Comparison of ENCODE assay signal across 8 cellular contexts in the genomic region with DNA sequence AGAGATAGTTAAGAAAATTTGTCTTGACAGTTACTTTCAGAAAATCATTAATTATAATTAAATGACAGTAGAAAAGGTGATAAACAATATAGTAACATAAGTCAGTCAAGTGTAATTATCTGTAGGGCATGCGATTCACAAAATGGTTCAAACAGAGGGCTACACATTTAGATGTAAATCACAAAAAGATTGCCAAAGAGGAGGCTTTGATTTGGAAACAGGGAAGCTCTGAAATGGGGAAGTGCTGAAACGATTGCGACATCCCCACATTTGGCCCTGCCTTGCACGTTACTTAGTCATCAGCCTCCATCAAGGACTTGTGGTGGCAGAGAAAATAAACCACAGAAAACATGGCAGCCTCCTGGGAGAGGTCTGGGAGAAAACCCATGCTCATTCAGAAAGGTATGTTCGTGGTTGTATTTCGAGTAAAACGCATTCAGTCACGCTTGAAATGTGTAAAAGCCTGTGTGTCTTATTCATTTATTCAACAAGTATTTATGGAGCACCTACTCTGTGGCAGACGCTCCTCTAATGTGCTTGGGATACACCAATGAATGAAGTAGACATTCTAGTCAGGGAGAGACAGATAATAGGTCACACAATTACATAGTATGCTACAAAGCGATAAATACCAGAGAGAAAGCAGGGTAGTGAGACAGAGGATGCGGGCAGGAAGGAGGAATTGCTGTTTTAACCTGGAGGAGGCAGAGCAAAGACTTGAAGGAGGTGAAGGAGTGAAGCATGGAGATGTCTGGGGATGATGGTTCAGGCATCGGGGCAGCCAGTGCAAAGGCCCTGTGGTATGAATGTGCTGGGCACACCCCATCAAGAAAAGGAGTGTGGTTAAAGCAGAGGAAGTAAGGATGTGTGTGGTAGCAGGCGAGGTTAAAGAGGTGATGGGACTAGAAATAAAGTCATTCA. TPM values are rescaled to one million over a fixed set of nuclear protein-coding genes. Genes with fewer than 3 reads are reported as not detected.
DNase-seq lines count a peak whose midpoint lies in the region; ATAC-seq and TF ChIP-seq lines count a peak whose summit lies in the region.

No MANE protein-coding gene starts in this region.

- H3K9me3 ChIP-seq in lung (ENCODE audit: control insufficient read depth in 2 of 2, insufficient read depth in 1 of 2, low read length in 1 of 2) = peaks cover 0 to 2% of the 10 kb centered on the region in 2 donors

- no peak overlapping the region for H3K4me3 ChIP-seq in lung

- peak; percentile 13 for DNase-seq in NCI-H774 (lab: John Stamatoyannopoulos, UW)
- DNase-seq in brain pericyte (ENCODE audit: low read depth, low spot score) = peak; percentile 17
- peak; percentile 90 for DNase-seq in lung (ENCODE audit: low spot score)
- DNase-seq in D341Med (ENCODE audit: low spot score) = no peak
- no peak for DNase-seq in NCI-H82 treated with DMSO at 0.1 percent for 48 hours (lab: John Stamatoyannopoulos, UW; ENCODE audit: unreplicated experiment)

- H3K27ac ChIP-seq in C4-2B (peak overlapping the region; percentile 51), lung (ENCODE audit: low read depth in 1 of 2, low read length in 1 of 2) (peak overlapping the region in 1 of 2 donors; percentile 64)

- H3K4me1 ChIP-seq in lung (ENCODE audit: control insufficient read depth in 2 of 2, insufficient read depth in 2 of 2, low read length in 2 of 2) = peaks cover 0 to 4% of the 10 kb centered on the region in 2 donors

- H3K27me3 ChIP-seq in lung (ENCODE audit: control insufficient read depth, insufficient read depth) = no peaks in the 10 kb centered on the region

- TF ChIP-seq CTCF in C4-2B (conservative IDR thresholded peaks at IDR 0.05) (no peak), lung (IDR thresholded peaks at IDR 0.05; ENCODE audit: control extremely low read depth, extremely low read depth) (no peak)

- 44 to 58% methylated on average over 13 of the region's 13 CpGs for WGBS in lung, 2 donors

- no peaks in the 10 kb centered on the region for H3K36me3 ChIP-seq in lung (ENCODE audit: control insufficient read depth in 2 of 2, insufficient read depth in 2 of 2, low read length in 2 of 2)

- ATAC-seq in GM18909 (IDR thresholded peaks at IDR 0.05; ENCODE audit: poor library complexity, unreplicated experiment) (peak; percentile 67), HG03108 (IDR thresholded peaks at IDR 0.05; ENCODE audit: unreplicated experiment) (peak; percentile 48), lung (ENCODE audit: insufficient read depth, low FRiP score) (peak; percentile 84)

RNA-seq across cellular contexts. Expression of gene RBM47, which starts 7.8 kb away (rescaled TPM):
- 100 to 1,000 TPM; 112 to 119 TPM for total RNA-seq in lung
- 10 to 100 TPM; 25.9 to 76.2 TPM for polyA plus RNA-seq in lung

Comparison
In these comparisons a context has a peak if more than half of its experiments do, and no peak if none do; other contexts are left out.
1. DNase-seq: peak in NCI-H774 (single experiment), brain pericyte (single experiment) and lung (single experiment); none in D341Med (single experiment) and NCI-H82 treated with DMSO at 0.1 percent for 48 hours (single experiment).
2. Peak in every context shown above with its lines, with median percentiles within 50 percentile points of each other: ATAC-seq.